Comparison of ENCODE assay signal across 1 cellular context in genomic region chr12:1859643-1860042, GRCh38.
TF ChIP-seq lines count a peak whose summit lies in the region.

No MANE protein-coding gene starts in this region.

TF ChIP-seq in K562, 482 proteins besides CTCF, POLR2A, EP300 and RAD21:
- TF ChIP-seq, protein P1, sequence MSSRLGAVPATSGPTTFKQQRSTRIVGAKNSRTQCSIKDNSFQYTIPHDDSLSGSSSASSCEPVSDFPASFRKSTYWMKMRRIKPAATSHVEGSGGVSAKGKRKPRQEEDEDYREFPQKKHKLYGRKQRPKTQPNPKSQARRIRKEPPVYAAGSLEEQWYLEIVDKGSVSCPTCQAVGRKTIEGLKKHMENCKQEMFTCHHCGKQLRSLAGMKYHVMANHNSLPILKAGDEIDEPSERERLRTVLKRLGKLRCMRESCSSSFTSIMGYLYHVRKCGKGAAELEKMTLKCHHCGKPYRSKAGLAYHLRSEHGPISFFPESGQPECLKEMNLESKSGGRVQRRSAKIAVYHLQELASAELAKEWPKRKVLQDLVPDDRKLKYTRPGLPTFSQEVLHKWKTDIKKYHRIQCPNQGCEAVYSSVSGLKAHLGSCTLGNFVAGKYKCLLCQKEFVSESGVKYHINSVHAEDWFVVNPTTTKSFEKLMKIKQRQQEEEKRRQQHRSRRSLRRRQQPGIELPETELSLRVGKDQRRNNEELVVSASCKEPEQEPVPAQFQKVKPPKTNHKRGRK (tag; IDR thresholded peaks at IDR 0.05): no peak
- TF ChIP-seq NCOR1 (IDR thresholded peaks at IDR 0.05) (no peak), IFI16 (CRISPR knock-in tag; IDR thresholded peaks at IDR 0.05) (no peak), ZNF282 (CRISPR knock-in tag; IDR thresholded peaks at IDR 0.05) (no peak), ZFPM2 (CRISPR knock-in tag; IDR thresholded peaks at IDR 0.05) (no peak), ZNF134 (CRISPR knock-in tag; conservative IDR thresholded peaks at IDR 0.05) (no peak), ZNF79 (CRISPR knock-in tag; IDR thresholded peaks at IDR 0.05; ENCODE audit: low read depth) (no peak), POLR2H (tag; IDR thresholded peaks at IDR 0.05; ENCODE audit: low read depth) (no peak), NCOA6 (IDR thresholded peaks at IDR 0.05) (no peak), NFXL1 (CRISPR knock-in tag; IDR thresholded peaks at IDR 0.05) (no peak), IRF9 (tag; IDR thresholded peaks at IDR 0.05) (no peak), ZKSCAN3 (CRISPR knock-in tag; IDR thresholded peaks at IDR 0.05) (no peak), RERE (CRISPR knock-in tag; IDR thresholded peaks at IDR 0.05; ENCODE audit: borderline replicate concordance) (no peak), ARID3A (IDR thresholded peaks at IDR 0.05; ENCODE audit: borderline replicate concordance, low read depth, low read length) (no peak), CBX1 (IDR thresholded peaks at IDR 0.05; ENCODE audit: low read depth) (no peak)
TF ChIP-seq in K562: peak in this region for 0.
